In genomic region chr17:35972066-35972465, GRCh38 we compare ENCODE assay signal across 35 cellular contexts. TPM values are rescaled to one million over a fixed set of nuclear protein-coding genes. Genes with fewer than 3 reads are reported as not detected.
"Had no signal": no experiment of that assay in that cellular context is flagged by ENCODE, and none has a peak within 500 bp of the region (broad histone marks: within the 10 kb centered on the region; RNA-seq: fewer than 3 reads in every experiment).

No MANE protein-coding gene starts in this region.

- ATAC-seq: left colon; left ventricle myocardium superior; natural killer cell treated with Interleukin-12 subunit alpha and Interleukin-12 subunit beta and Interleukin-15 and Interleukin-18, amount 100 ng/mL, for 72 hours; pancreas; sciatic nerve had no signal

- H3K4me3 ChIP-seq: coronary artery, esophagus muscularis mucosa, mucosa of descending colon, pancreas, smooth muscle cell, stomach, thyroid gland had no signal

- H3K4me1 ChIP-seq: thyroid gland had no signal

- H3K36me3 ChIP-seq: esophagus muscularis mucosa, neutrophil, pancreas, stomach, thyroid gland had no signal

- H3K27me3 ChIP-seq: esophagus muscularis mucosa, neutrophil, pancreas, stomach, thyroid gland had no signal

- H3K27ac ChIP-seq: coronary artery, neutrophil, pancreas, thyroid gland had no signal

- DNase-seq: effector memory CD4-positive, alpha-beta T cell; left colon; left ventricle myocardium superior; mesenchymal stem cell; mucosa of descending colon; naive B cell; pancreas; stimulated activated CD4-positive, alpha-beta T cell treated with anti-CD3 and anti-CD28 coated beads, Interleukin-12 subunit alpha, Interleukin-12 subunit beta, amount 100 ng/mL, for 4 hours; stimulated activated CD4-positive, alpha-beta T cell treated with anti-CD3 and anti-CD28 coated beads, Interleukin-1b, Interleukin-23, amount 100 ng/mL, for 48 hours; stimulated activated CD4-positive, alpha-beta T cell treated with anti-CD3 and anti-CD28 coated beads, Interleukin-4, amount 100 ng/mL, for 1 hour; stimulated activated CD8-positive, alpha-beta memory T cell treated with anti-CD3 and anti-CD28 coated beads, Interleukin-4, amount 100 ng/mL, for 48 hours; stimulated activated naive CD4-positive, alpha-beta T cell treated with Interleukin-2 at 50 U/mL for 16 hours; stomach; thyroid gland; trophoblast cell had no signal

- H3K9me3 ChIP-seq: esophagus muscularis mucosa, mucosa of descending colon, neutrophil, pancreas, stomach, thyroid gland had no signal

RNA-seq across cellular contexts. Expression of gene CCL16, which starts 9.2 kb away (rescaled TPM):
- total RNA-seq: epithelial cell of proximal tubule; fibroblast of lung; frontal cortex; kidney epithelial cell; left ventricle myocardium superior; lung microvascular endothelial cell; mesothelial cell of epicardium; natural killer cell treated with Interleukin-12 subunit alpha and Interleukin-12 subunit beta and Interleukin-15 and Interleukin-18, amount 100 ng/mL, for 72 hours; neural crest cell; pancreas; smooth muscle cell; temporal lobe had no signal
- polyA plus RNA-seq: fibroblast of lung, smooth muscle cell had no signal

RNA-seq across cellular contexts. Expression of gene CCL14, which starts 14.5 kb away (rescaled TPM):
- total RNA-seq: epithelial cell of proximal tubule; fibroblast of lung; frontal cortex; kidney epithelial cell; mesothelial cell of epicardium; natural killer cell treated with Interleukin-12 subunit alpha and Interleukin-12 subunit beta and Interleukin-15 and Interleukin-18, amount 100 ng/mL, for 72 hours; neural crest cell; smooth muscle cell; temporal lobe had no signal
- polyA plus RNA-seq: fibroblast of lung, smooth muscle cell had no signal

RNA-seq across cellular contexts. Expression of gene LYZL6, which starts 28.6 kb away (rescaled TPM):
- total RNA-seq: dermis blood vessel endothelial cell; endothelial cell of umbilical vein; epithelial cell of proximal tubule; esophagus muscularis mucosa; fibroblast of lung; frontal cortex; kidney epithelial cell; left colon; left ventricle myocardium superior; lung microvascular endothelial cell; mesothelial cell of epicardium; mucosa of descending colon; natural killer cell treated with Interleukin-12 subunit alpha and Interleukin-12 subunit beta and Interleukin-15 and Interleukin-18, amount 100 ng/mL, for 72 hours; neural crest cell; omental fat pad; pancreas; posterior vena cava; sciatic nerve; smooth muscle cell; stomach; subcutaneous adipose tissue; temporal lobe; thyroid gland; urinary bladder had no signal
- polyA plus RNA-seq: endothelial cell of umbilical vein, fibroblast of lung, pancreas, smooth muscle cell, stomach, urinary bladder had no signal

RNA-seq across cellular contexts. Expression of gene CCL15, which starts 29.3 kb away (rescaled TPM):
- total RNA-seq: dermis blood vessel endothelial cell; endothelial cell of umbilical vein; epithelial cell of proximal tubule; esophagus muscularis mucosa; fibroblast of lung; frontal cortex; kidney epithelial cell; left ventricle myocardium superior; lung microvascular endothelial cell; mesothelial cell of epicardium; natural killer cell treated with Interleukin-12 subunit alpha and Interleukin-12 subunit beta and Interleukin-15 and Interleukin-18, amount 100 ng/mL, for 72 hours; neural crest cell; posterior vena cava; sciatic nerve; smooth muscle cell; subcutaneous adipose tissue; temporal lobe had no signal
- polyA plus RNA-seq: endothelial cell of umbilical vein, fibroblast of lung, smooth muscle cell, stomach had no signal

RNA-seq across cellular contexts. Expression of gene RDM1, which starts 41.5 kb away (rescaled TPM):
- total RNA-seq: esophagus muscularis mucosa, kidney epithelial cell, left ventricle myocardium superior, lung microvascular endothelial cell, omental fat pad, posterior vena cava, sciatic nerve, smooth muscle cell, subcutaneous adipose tissue had no signal
- polyA plus RNA-seq: pancreas had no signal
